Comparison of ENCODE assay signal across 16 cellular contexts in the genomic region with DNA sequence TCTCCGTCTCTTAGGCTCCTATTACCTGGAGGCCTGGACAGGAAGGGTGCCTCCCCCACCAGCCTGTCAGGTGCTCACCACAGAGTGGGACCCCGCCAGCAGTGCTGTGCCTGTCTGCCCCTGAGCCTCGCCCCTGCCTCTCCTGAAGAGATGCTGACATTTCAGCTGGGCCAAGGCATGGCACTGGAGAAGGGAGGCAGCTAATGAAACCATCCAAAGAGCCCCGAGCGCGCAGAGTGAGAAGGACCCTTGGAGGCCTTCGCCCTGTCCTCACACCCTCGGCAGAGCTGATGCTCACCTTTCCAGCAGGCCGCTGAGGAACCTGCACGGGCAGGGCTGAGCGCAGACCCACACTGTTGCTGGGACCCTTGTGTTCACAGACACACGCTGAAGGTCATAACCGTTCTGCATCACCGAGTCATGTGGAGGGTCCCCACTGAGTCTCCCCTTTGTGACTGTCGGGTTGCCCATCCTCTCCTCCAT. TPM values are rescaled to one million over a fixed set of nuclear protein-coding genes. Genes with fewer than 3 reads are reported as not detected.
DNase-seq lines count a peak whose midpoint lies in the region; ATAC-seq, FAIRE-seq and TF ChIP-seq lines count a peak whose summit lies in the region.
"Had no signal": no experiment of that assay in that cellular context is flagged by ENCODE, and none has a peak within 500 bp of the region (broad histone marks: within the 10 kb centered on the region; RNA-seq: fewer than 3 reads in every experiment).

No MANE protein-coding gene starts in this region.

- intact Hi-C loops in CD14-positive monocyte (cut with micrococcal nuclease): no loop called here
- intact Hi-C loops in lower leg skin (cut with DNase I; ENCODE audit: low total_unique reads): no loop called here

- H3K79me2 ChIP-seq in GM23338 (replicated peaks; ENCODE audit: insufficient read depth) (no peaks in the 10 kb centered on the region), astrocyte (ENCODE audit: insufficient read depth, low read length) (peaks cover 30% of the 10 kb centered on the region)
- H3K79me2 ChIP-seq: hepatocyte had no signal

- no peak for TF ChIP-seq POLR2A in lower leg skin (IDR thresholded peaks at IDR 0.05)

- no peaks in the 10 kb centered on the region for H3K9me3 Mint-ChIP-seq in CD14-positive monocyte
- H3K9me3 Mint-ChIP-seq in GM23338: no peaks in the 10 kb centered on the region
- H3K9me3 Mint-ChIP-seq in astrocyte (ENCODE audit: unreplicated experiment): no peaks in the 10 kb centered on the region
- H3K9me3 Mint-ChIP-seq in nephron: no peaks in the 10 kb centered on the region

- H3K27ac Mint-ChIP-seq in CD14-positive monocyte (peak overlapping the region in 1 of 7 donors; percentile 85), GM23338 (peak overlapping the region; percentile 94; the same call in 1 of the 2 replicates), astrocyte (ENCODE audit: unreplicated experiment) (no peak overlapping the region), nephron (peak overlapping the region in 1 of 3 experiments; percentile 87)

- no peak overlapping the region for H2AFZ ChIP-seq in GM23338
- H2AFZ ChIP-seq in astrocyte (ENCODE audit: low read depth, low read length): no peak overlapping the region

- WGBS in lower leg skin, 2 donors: 97% methylated on average over 14 of the region's 15 CpGs

- H3K4me1 Mint-ChIP-seq in CD14-positive monocyte (peaks cover 25% of the 10 kb centered on the region), GM23338 (peaks cover 18% of the 10 kb centered on the region), astrocyte (ENCODE audit: low read depth, unreplicated experiment) (no peaks in the 10 kb centered on the region), nephron (peaks cover 10% of the 10 kb centered on the region)

- ATAC-seq in GM23338 (no peak), HG03521 (IDR thresholded peaks at IDR 0.05; ENCODE audit: unreplicated experiment) (no peak)
- ATAC-seq: activated CD4-positive, CD25-positive, alpha-beta regulatory T cell treated with anti-CD3 and anti-CD28 coated beads, Interleukin-2, amount 50 U/mL, for 24 hours; SK-N-SH treated with all-trans-retinoic acid at 6 μM for 48 hours had no signal

- TF ChIP-seq CTCF in CD14-positive monocyte (IDR thresholded peaks at IDR 0.05) (no peak), GM23338 (conservative IDR thresholded peaks at IDR 0.05; ENCODE audit: low read depth in 2 of 2) (no peak), astrocyte (IDR thresholded peaks at IDR 0.05; ENCODE audit: insufficient read depth, low read depth, low read length) (no peak), nephron (IDR thresholded peaks at IDR 0.05; ENCODE audit: unreplicated experiment in 3 of 3) (no peak), lower leg skin (IDR thresholded peaks at IDR 0.05) (no peak)

- H3K4me2 ChIP-seq in GM23338 (no peak overlapping the region), astrocyte (ENCODE audit: low read length) (no peak overlapping the region)

- H3K36me3 ChIP-seq in GM23338 (ENCODE audit: insufficient read depth): no peaks in the 10 kb centered on the region
- no peaks in the 10 kb centered on the region for H3K36me3 ChIP-seq in astrocyte (ENCODE audit: insufficient read depth, low read length)

- H3K27me3 ChIP-seq in GM23338 (ENCODE audit: insufficient read depth) (no peaks in the 10 kb centered on the region), astrocyte (ENCODE audit: insufficient read depth, low read length) (no peaks in the 10 kb centered on the region)
- H3K27me3 ChIP-seq: hepatocyte, testis had no signal

- H4K20me1 ChIP-seq in GM23338 (replicated peaks; ENCODE audit: insufficient read depth): no peaks in the 10 kb centered on the region
- peaks cover 6% of the 10 kb centered on the region for H4K20me1 ChIP-seq in astrocyte (ENCODE audit: insufficient read depth, low read length)

- H3K36me3 Mint-ChIP-seq in CD14-positive monocyte: peaks cover 0 to 2% of the 10 kb centered on the region in 2 donors
- H3K36me3 Mint-ChIP-seq in GM23338 (ENCODE audit: low read depth): peaks cover 2% of the 10 kb centered on the region
- H3K36me3 Mint-ChIP-seq in astrocyte (ENCODE audit: low read depth, unreplicated experiment): peaks cover 3% of the 10 kb centered on the region
- no peaks in the 10 kb centered on the region for H3K36me3 Mint-ChIP-seq in nephron (ENCODE audit: low read depth)

- H3K9me3 ChIP-seq in astrocyte (ENCODE audit: insufficient read depth, low read depth, low read length): no peaks in the 10 kb centered on the region
- H3K9me3 ChIP-seq: testis had no signal

- H3K9me2 ChIP-seq in GM23338 (ENCODE audit: insufficient read depth): no peaks in the 10 kb centered on the region

- H3K9ac ChIP-seq in astrocyte (ENCODE audit: low read length): no peak overlapping the region

- no peak overlapping the region for H3K4me3 Mint-ChIP-seq in CD14-positive monocyte
- peak overlapping the region; percentile 85; the same call in 2 of the 3 replicates for H3K4me3 Mint-ChIP-seq in GM23338
- peak overlapping the region; percentile 82 for H3K4me3 Mint-ChIP-seq in astrocyte (ENCODE audit: unreplicated experiment)
- H3K4me3 Mint-ChIP-seq in nephron: peak overlapping the region; percentile 86 to 91 (median 91)

- H3K4me3 ChIP-seq in GM23338: no peak overlapping the region; the same call in 1 of the 2 replicates
- H3K4me3 ChIP-seq in astrocyte (ENCODE audit: insufficient read depth, low read depth, low read length): no peak overlapping the region
- no peak overlapping the region for H3K4me3 ChIP-seq in lower leg skin (ENCODE audit: low read depth, poor library complexity, severe bottlenecking)
- H3K4me3 ChIP-seq: lung, testis had no signal

- peaks cover 11% of the 10 kb centered on the region for H3K4me1 ChIP-seq in GM23338 (ENCODE audit: insufficient read depth)
- peaks cover 11% of the 10 kb centered on the region for H3K4me1 ChIP-seq in astrocyte (ENCODE audit: insufficient read depth, low read length)

- FAIRE-seq in astrocyte (lab: Jason Lieb, UNC): no peak

- peaks cover 11% of the 10 kb centered on the region; the same call in 1 of the 2 replicates for H3F3A ChIP-seq in GM23338 (replicated peaks; ENCODE audit: low read depth)

- peaks cover 0 to 3% (median 0%) of the 10 kb centered on the region in 3 donors for H3K27me3 Mint-ChIP-seq in CD14-positive monocyte (ENCODE audit: low read depth in 3 of 3)
- peaks cover 34% of the 10 kb centered on the region for H3K27me3 Mint-ChIP-seq in GM23338 (ENCODE audit: insufficient read depth, low read depth, poor library complexity)
- peaks cover 6% of the 10 kb centered on the region for H3K27me3 Mint-ChIP-seq in astrocyte (ENCODE audit: low read depth, unreplicated experiment)
- no peaks in the 10 kb centered on the region for H3K27me3 Mint-ChIP-seq in nephron (ENCODE audit: low read depth)

- DNase-seq in CD14-positive monocyte (ENCODE audit: low spot score) (peak; percentile 21), GM23338 (ENCODE audit: low spot score) (no peak), astrocyte (ENCODE audit: low read depth) (no peak), cortex of kidney (lab: John Stamatoyannopoulos, UW) (no peak), KG1 (lab: John Stamatoyannopoulos, UW) (no peak), lower leg skin (ENCODE audit: low spot score in 2 of 2) (no peak)
- DNase-seq: activated naive CD4-positive, alpha-beta T cell treated with anti-CD3 and anti-CD28 coated beads, Interleukin-2, amount 50 U/mL, for 16 hours; erythroblast; NCI-H2227 treated with DMSO at 0.1 percent for 48 hours; testis had no signal

- H3K27ac ChIP-seq in GM23338 (ENCODE audit: low read depth) (no peak overlapping the region), astrocyte (ENCODE audit: low read depth, low read length) (no peak overlapping the region)

TF ChIP-seq in GM23338, 12 proteins besides CTCF, POLR2A, EP300 and RAD21 (continues in another document):
- TF ChIP-seq CREB1 (CRISPR knock-in tag; IDR thresholded peaks at IDR 0.05; ENCODE audit: low read depth) (no peak), EZH2 (IDR thresholded peaks at IDR 0.05; ENCODE audit: low read depth, unreplicated experiment) (no peak), NANOG (IDR thresholded peaks at IDR 0.05; ENCODE audit: borderline replicate concordance) (no peak), EZH2phosphoT487 (IDR thresholded peaks at IDR 0.05; ENCODE audit: unreplicated experiment) (no peak), ZNF114 (CRISPR knock-in tag; IDR thresholded peaks at IDR 0.05) (no peak), POLR2AphosphoS5 (IDR thresholded peaks at IDR 0.05; ENCODE audit: low read depth) (no peak), STAT1 (IDR thresholded peaks at IDR 0.05; ENCODE audit: unreplicated experiment) (no peak)

RNA-seq across cellular contexts. Expression of gene LRFN4, which starts 2.1 kb away (rescaled TPM):
- polyA plus RNA-seq in CD14-positive monocyte (1 to 10 TPM; 1.0 to 1.7 TPM), GM23338 (2016; fragmentation: Nextera tagmentation; extraction: Ambion mirVana) (9.8 and 11.1 TPM in 2 replicates)
- 56.7 and 63.5 TPM in 2 replicates for total RNA-seq in GM23338 (2014; rRNA removed; shearing (Covaris generic))
- total RNA-seq in astrocyte (33.7 and 35.7 TPM in 2 replicates), lower leg skin (10 to 100 TPM in 3 of 4 donors, 1 to 10 TPM in 1; 5.5 to 14.1 (median 10.3) TPM)

RNA-seq across cellular contexts. Expression of gene RCE1, which starts 11.5 kb away (rescaled TPM):
- 10 to 100 TPM; 20.3 to 22.8 TPM for polyA plus RNA-seq in CD14-positive monocyte
- total RNA-seq in GM23338 (2014; rRNA removed; shearing (Covaris generic)): 44.7 and 55.1 TPM in 2 replicates
- polyA plus RNA-seq in GM23338 (2016; fragmentation: Nextera tagmentation; extraction: Ambion mirVana): 27.7 and 27.8 TPM in 2 replicates
- 19.3 and 19.8 TPM in 2 replicates for total RNA-seq in astrocyte
- 10 to 100 TPM; 23.8 to 32.8 (median 29.7) TPM for total RNA-seq in lower leg skin

Comparison
In these comparisons a context has a peak if more than half of its experiments do, and no peak if none do; other contexts are left out.
1. H3K4me3 Mint-ChIP-seq: peak in GM23338 (single experiment), astrocyte (single experiment) and nephron (3 of 3); none in CD14-positive monocyte (0 of 2).